ENCODE assay signal across 10 cellular contexts in the genomic region with DNA sequence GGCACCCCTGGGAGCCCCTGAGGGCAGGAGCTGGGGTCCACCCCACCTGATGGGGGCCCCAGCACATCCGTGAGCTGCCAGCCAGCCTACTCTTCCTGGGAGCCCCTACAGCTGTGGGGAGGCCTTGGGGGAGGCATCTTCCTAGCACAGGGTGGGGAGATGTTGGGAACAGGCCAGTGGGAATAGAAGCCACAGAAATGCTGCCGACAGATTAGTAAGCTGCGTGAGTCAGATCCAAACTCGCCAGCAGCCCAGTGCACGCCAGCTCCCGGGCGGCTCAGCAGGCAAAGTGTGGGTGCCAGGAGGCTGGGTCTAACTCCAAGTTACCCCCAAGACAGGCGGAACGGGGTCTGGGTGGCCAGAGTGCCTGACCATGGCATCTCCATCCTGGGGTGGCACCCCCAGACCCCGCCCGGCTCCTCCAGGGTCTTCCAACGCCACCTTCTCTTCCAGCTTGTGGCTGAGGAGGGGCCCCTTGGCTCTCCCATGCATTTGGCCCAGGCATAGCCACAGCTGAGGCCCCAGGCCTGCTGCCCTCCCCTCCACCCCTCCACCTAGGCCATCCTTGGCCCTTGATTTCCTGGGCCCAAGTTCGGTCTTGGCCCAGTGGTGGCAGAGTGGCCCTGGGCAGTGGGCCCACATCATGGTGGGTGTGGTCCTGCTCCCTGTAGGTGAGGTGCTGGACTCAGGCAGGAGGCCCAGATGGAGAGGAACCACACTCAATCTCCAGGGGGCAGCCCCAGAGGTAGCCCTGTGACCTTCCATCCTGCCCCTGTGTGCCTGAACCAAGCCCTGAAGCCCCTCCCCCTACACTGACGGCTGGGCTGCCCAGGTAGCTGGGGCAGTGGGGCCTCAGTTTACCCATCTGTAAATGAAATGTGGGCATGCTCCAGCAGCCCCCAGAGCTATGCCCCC. TPM values are rescaled to one million over a fixed set of nuclear protein-coding genes. Genes with fewer than 3 reads are reported as not detected.
DNase-seq lines count a peak whose midpoint lies in the region; ATAC-seq, FAIRE-seq and TF ChIP-seq lines count a peak whose summit lies in the region.
"Had no signal": no experiment of that assay in that cellular context is flagged by ENCODE, and none has a peak within 500 bp of the region (broad histone marks: within the 10 kb centered on the region; RNA-seq: fewer than 3 reads in every experiment).

No MANE protein-coding gene starts in this region.

- peaks cover 5% of the 10 kb centered on the region for H4K20me1 ChIP-seq in keratinocyte (ENCODE audit: control insufficient read depth, extremely low read depth, insufficient read depth, low read length)

- no peaks in the 10 kb centered on the region for H3K36me3 Mint-ChIP-seq in activated T-cell treated with anti-CD3 and anti-CD28 coated beads, Interleukin-2, amount 50 U/mL, for 24 hours (ENCODE audit: low read depth)
- H3K36me3 Mint-ChIP-seq: CD8-positive, alpha-beta memory T cell had no signal

- peak; percentile 26 for DNase-seq in activated T-cell treated with anti-CD3 and anti-CD28 coated beads, Interleukin-2, amount 50 U/mL, for 24 hours
- DNase-seq in activated T-cell treated with anti-CD3 and anti-CD28 coated beads for 4 hours (no peak), keratinocyte (ENCODE audit: low read depth, low spot score) (peak; percentile 23), upper lobe of left lung (peak; percentile 24 to 88), GM19240 (ENCODE audit: insufficient read length, low spot score) (no peak), NCI-H187 (lab: John Stamatoyannopoulos, UW) (no peak)

- no peak for TF ChIP-seq POLR2A in upper lobe of left lung (IDR thresholded peaks at IDR 0.05)

- H3K27me3 Mint-ChIP-seq in activated T-cell treated with anti-CD3 and anti-CD28 coated beads, Interleukin-2, amount 50 U/mL, for 24 hours, result peaks cover 8% of the 10 kb centered on the region

- no peaks in the 10 kb centered on the region for H3K36me3 ChIP-seq in keratinocyte (ENCODE audit: control insufficient read depth in 2 of 2, extremely low read depth in 1 of 2, insufficient read depth in 2 of 2, low read length in 2 of 2)
- no peaks in the 10 kb centered on the region for H3K36me3 ChIP-seq in upper lobe of left lung

- H3K9me3 Mint-ChIP-seq in activated T-cell treated with anti-CD3 and anti-CD28 coated beads, Interleukin-2, amount 50 U/mL, for 24 hours, result no peaks in the 10 kb centered on the region
- H3K9me3 Mint-ChIP-seq: CD8-positive, alpha-beta memory T cell had no signal

- H3K9me1 ChIP-seq in keratinocyte (ENCODE audit: control insufficient read depth, extremely low read depth, insufficient read depth, low read length), result peaks cover 5% of the 10 kb centered on the region

- H3K27ac Mint-ChIP-seq in activated T-cell treated with anti-CD3 and anti-CD28 coated beads, Interleukin-2, amount 50 U/mL, for 24 hours, result no peak overlapping the region

- TF ChIP-seq CTCF in keratinocyte (optimal IDR thresholded peaks at IDR 0.05 in 1 of 3, IDR thresholded peaks at IDR 0.05 in 1 of 3, conservative IDR thresholded peaks at IDR 0.05 in 1 of 3; ENCODE audit: extremely low read depth in 1 of 3, insufficient read depth in 2 of 3, low read length in 3 of 3) (no peak), upper lobe of left lung (IDR thresholded peaks at IDR 0.05) (no peak)

- H3K79me2 ChIP-seq in keratinocyte (ENCODE audit: control insufficient read depth, insufficient read depth, low read length), result no peaks in the 10 kb centered on the region

- 78 to 92% methylated on average over 5 to 14 of the region's 14 CpGs for WGBS in upper lobe of left lung, 2 donors

- no peaks in the 10 kb centered on the region for H3K4me1 Mint-ChIP-seq in activated T-cell treated with anti-CD3 and anti-CD28 coated beads, Interleukin-2, amount 50 U/mL, for 24 hours (ENCODE audit: low read depth)
- H3K4me1 Mint-ChIP-seq: CD8-positive, alpha-beta memory T cell had no signal

- ATAC-seq in upper lobe of left lung (ENCODE audit: low FRiP score in 2 of 2), result peak in 1 of 2 donors; percentile 86
- no peak for ATAC-seq in HG03571 (IDR thresholded peaks at IDR 0.05; ENCODE audit: unreplicated experiment)

- H3K4me3 Mint-ChIP-seq in activated T-cell treated with anti-CD3 and anti-CD28 coated beads, Interleukin-2, amount 50 U/mL, for 24 hours, result no peak overlapping the region
- H3K4me3 Mint-ChIP-seq: CD8-positive, alpha-beta memory T cell had no signal

- dilution Hi-C loops in keratinocyte (cut with MboI; ENCODE audit: extremely low pct_ligation_motif_present, low sequenced_read_pairs), result no loop called here

- H3K4me3 ChIP-seq in keratinocyte (ENCODE audit: control insufficient read depth in 2 of 3, extremely low read depth in 1 of 3, insufficient read depth in 2 of 3, low read depth in 1 of 3, low read length in 3 of 3) (no peak overlapping the region), upper lobe of left lung (no peak overlapping the region)

- H3K9me3 ChIP-seq in keratinocyte (ENCODE audit: control insufficient read depth, low read depth, low read length) (no peaks in the 10 kb centered on the region), upper lobe of left lung (no peaks in the 10 kb centered on the region)

- no peak for TF ChIP-seq EP300 in upper lobe of left lung (IDR thresholded peaks at IDR 0.05)

- H2AFZ ChIP-seq in keratinocyte (ENCODE audit: control insufficient read depth, low read length), result no peak overlapping the region

- H3K4me2 ChIP-seq in keratinocyte (ENCODE audit: control insufficient read depth, extremely low read depth, insufficient read depth, low read depth, low read length), result peak overlapping the region; percentile 56

- peak overlapping the region; percentile 40 for H3K27ac ChIP-seq in angular gyrus (ENCODE audit: low read depth, low read length)
- H3K27ac ChIP-seq in keratinocyte (ENCODE audit: control insufficient read depth, insufficient read depth, low read length), result peak overlapping the region; percentile 73
- H3K27ac ChIP-seq in upper lobe of left lung, result peak overlapping the region in 2 of 4 donors; percentile 5 to 66

- FAIRE-seq in keratinocyte (lab: Jason Lieb, UNC), result peak; percentile 98

- peak overlapping the region; percentile 66 for H3K9ac ChIP-seq in keratinocyte (ENCODE audit: control insufficient read depth, extremely low read depth, insufficient read depth, low read length)

- H3K27me3 ChIP-seq in keratinocyte (ENCODE audit: control insufficient read depth, extremely low read depth, insufficient read depth, low read length) (peaks cover 16% of the 10 kb centered on the region), upper lobe of left lung (no peaks in the 10 kb centered on the region)

- H3K4me1 ChIP-seq in keratinocyte (ENCODE audit: control insufficient read depth, extremely low read depth, insufficient read depth, low read length) (peaks cover 15% of the 10 kb centered on the region), upper lobe of left lung (peaks cover 0 to 5% (median 4%) of the 10 kb centered on the region in 4 donors)

RNA-seq across cellular contexts. Expression of a gene that starts 15.4 kb away (rescaled TPM):
- not detected in 3 replicates for polyA plus RNA-seq in keratinocyte
- polyA plus RNA-seq in keratinocyte (2011; ENCODE audit: low read depth), result not detected
- polyA plus RNA-seq in keratinocyte (2011; cell fraction: cytosol; rRNA removed), result not detected in 2 replicates
- not detected in 2 replicates for polyA plus RNA-seq in keratinocyte (2011; cell fraction: nucleus; rRNA removed)
- not detected in 2 replicates for polyA plus RNA-seq in keratinocyte (2012; ENCODE audit: low replicate concordance)
- polyA minus RNA-seq in keratinocyte, result not detected in 3 replicates
- not detected for polyA minus RNA-seq in keratinocyte (2011; cell fraction: cytosol; rRNA and poly(A)+ RNA removed)
- polyA minus RNA-seq in keratinocyte (2011; cell fraction: nucleus; rRNA and poly(A)+ RNA removed), result not detected in 2 replicates
- total RNA-seq in upper lobe of left lung, result 10 to 100 TPM in 3 of 6 donors, 1 to 10 TPM in 2, under 1 TPM in 1; 0.23 to 17.8 (median 7.6) TPM
- total RNA-seq: activated CD8-positive, alpha-beta memory T cell treated with anti-CD3 and anti-CD28 coated beads for 36 hours; CD8-positive, alpha-beta memory T cell had no signal
- polyA plus RNA-seq: CD8-positive, alpha-beta memory T cell had no signal

RNA-seq across cellular contexts. Expression of a gene that starts 25.6 kb away (rescaled TPM):
- 0.37 to 1.1 TPM (median 0.80 TPM) in 3 replicates for polyA plus RNA-seq in keratinocyte
- polyA plus RNA-seq in keratinocyte (2011; ENCODE audit: low read depth), result 2.4 TPM
- polyA plus RNA-seq in keratinocyte (2011; cell fraction: cytosol; rRNA removed), result 0.84 and 1.9 TPM in 2 replicates
- 2.3 and 4.9 TPM in 2 replicates for polyA plus RNA-seq in keratinocyte (2011; cell fraction: nucleus; rRNA removed)
- polyA plus RNA-seq in keratinocyte (2012; ENCODE audit: low replicate concordance), result 1.3 and 12.3 TPM in 2 replicates
- polyA minus RNA-seq in keratinocyte, result 0.38 to 0.79 TPM (median 0.73 TPM) in 3 replicates
- polyA minus RNA-seq in keratinocyte (2011; cell fraction: cytosol; rRNA and poly(A)+ RNA removed), result not detected
- polyA minus RNA-seq in keratinocyte (2011; cell fraction: nucleus; rRNA and poly(A)+ RNA removed), result 1.0 and 3.4 TPM in 2 replicates
- 100 to 1,000 TPM in 1 of 6 donors, 10 to 100 TPM in 5; 11.5 to 117 (median 29.0) TPM for total RNA-seq in upper lobe of left lung
- total RNA-seq: activated CD8-positive, alpha-beta memory T cell treated with anti-CD3 and anti-CD28 coated beads for 36 hours; CD8-positive, alpha-beta memory T cell had no signal
- polyA plus RNA-seq: CD8-positive, alpha-beta memory T cell had no signal

RNA-seq across cellular contexts. Expression of a gene that starts 53.0 kb away (rescaled TPM):
- not detected in 3 replicates for polyA plus RNA-seq in keratinocyte
- polyA plus RNA-seq in keratinocyte (2011; ENCODE audit: low read depth), result not detected
- not detected in 2 replicates for polyA plus RNA-seq in keratinocyte (2011; cell fraction: cytosol; rRNA removed)
- not detected in 2 replicates for polyA plus RNA-seq in keratinocyte (2011; cell fraction: nucleus; rRNA removed)
- 0.16 TPM in 1 of 2 replicates, not detected in the other for polyA plus RNA-seq in keratinocyte (2012; ENCODE audit: low replicate concordance)
- polyA minus RNA-seq in keratinocyte, result not detected in 3 replicates
- polyA minus RNA-seq in keratinocyte (2011; cell fraction: cytosol; rRNA and poly(A)+ RNA removed), result not detected
- not detected in 2 replicates for polyA minus RNA-seq in keratinocyte (2011; cell fraction: nucleus; rRNA and poly(A)+ RNA removed)
- under 1 TPM in 3 of 6 donors, not detected in 3; 0.30 to 0.46 (median 0.44) TPM for total RNA-seq in upper lobe of left lung
- total RNA-seq: activated CD8-positive, alpha-beta memory T cell treated with anti-CD3 and anti-CD28 coated beads for 36 hours; CD8-positive, alpha-beta memory T cell had no signal
- polyA plus RNA-seq: CD8-positive, alpha-beta memory T cell had no signal

Comparison
In these comparisons a context has a peak if more than half of its experiments do, and no peak if none do; other contexts are left out.
1. DNase-seq: peak in activated T-cell treated with anti-CD3 and anti-CD28 coated beads, Interleukin-2, amount 50 U/mL, for 24 hours (single experiment), keratinocyte (single experiment) and upper lobe of left lung (2 of 2); none in activated T-cell treated with anti-CD3 and anti-CD28 coated beads for 4 hours (single experiment), GM19240 (single experiment) and NCI-H187 (0 of 2).